In genomic region chr1:233336554-233337442, GRCh38 we compare ENCODE assay signal across 1 cellular context.
TF ChIP-seq lines count a peak whose summit lies in the region.

No MANE protein-coding gene starts in this region.

TF ChIP-seq in K562, 482 proteins besides CTCF, POLR2A, EP300 and RAD21 (continued from another document):
- TF ChIP-seq C11orf30 (IDR thresholded peaks at IDR 0.05; ENCODE audit: low read depth): peak; percentile 72; the same call in 1 of the 2 replicates
- TF ChIP-seq IRF9 (tag; IDR thresholded peaks at IDR 0.05): no peak
- peak; percentile 88 for TF ChIP-seq ZBTB40 (IDR thresholded peaks at IDR 0.05)
- TF ChIP-seq ZBTB40 (CRISPR knock-in tag; IDR thresholded peaks at IDR 0.05): peak; percentile 49
- no peak for TF ChIP-seq ZNF586 (CRISPR knock-in tag; conservative IDR thresholded peaks at IDR 0.05)
- no peak for TF ChIP-seq AFF1 (IDR thresholded peaks at IDR 0.05; ENCODE audit: low read depth in 1 of 2, partially characterized antibody in 2 of 2)
- TF ChIP-seq ZNF217 (CRISPR knock-in tag; IDR thresholded peaks at IDR 0.05): no peak
- no peak for TF ChIP-seq ZNF655 (CRISPR knock-in tag; IDR thresholded peaks at IDR 0.05)
- TF ChIP-seq MAFF (IDR thresholded peaks at IDR 0.05; ENCODE audit: low read length): peak; percentile 33; the same call in 1 of the 2 replicates
- TF ChIP-seq ZNF589 (CRISPR knock-in tag; IDR thresholded peaks at IDR 0.05; ENCODE audit: low read depth): no peak
- TF ChIP-seq E4F1 (CRISPR knock-in tag; IDR thresholded peaks at IDR 0.05; ENCODE audit: borderline replicate concordance): no peak
- peak; percentile 77 for TF ChIP-seq ZNF316 (IDR thresholded peaks at IDR 0.05)
